ENCODE assay signal across 17 cellular contexts in the genomic region with DNA sequence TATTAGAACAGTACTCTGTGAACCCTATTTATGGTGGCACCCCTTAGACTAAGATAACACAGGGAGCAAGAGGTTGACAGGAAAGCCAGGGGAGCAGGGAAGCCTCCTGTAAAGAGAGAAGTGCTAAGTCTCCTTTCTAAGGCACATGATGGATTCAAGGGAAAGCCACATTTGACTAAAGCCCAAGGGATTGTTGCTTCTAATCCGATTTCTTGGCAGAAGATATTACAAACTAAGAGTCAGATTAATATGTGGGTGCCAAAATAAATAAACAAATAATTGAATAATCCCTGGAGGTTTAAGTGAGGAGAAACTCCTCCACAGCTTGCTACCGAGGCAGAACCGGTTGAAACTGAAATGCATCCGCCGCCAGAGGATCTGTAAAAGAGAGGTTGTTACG.
DNase-seq lines count a peak whose midpoint lies in the region; ATAC-seq and TF ChIP-seq lines count a peak whose summit lies in the region.
"Had no signal": no experiment of that assay in that cellular context is flagged by ENCODE, and none has a peak within 500 bp of the region (broad histone marks: within the 10 kb centered on the region; RNA-seq: fewer than 3 reads in every experiment).

No MANE protein-coding gene starts in this region.

- TF ChIP-seq CTCF in retinal pigment epithelial cell (conservative IDR thresholded peaks at IDR 0.05; ENCODE audit: low read depth, low read length) = no peak

- DNase-seq in DMS79 treated with DMSO at 0.1 percent for 48 hours (lab: John Stamatoyannopoulos, UW) (peak; percentile 39), DMS79 (lab: John Stamatoyannopoulos, UW) (no peak), NCI-H82 treated with DMSO at 0.1 percent for 48 hours (lab: John Stamatoyannopoulos, UW; ENCODE audit: unreplicated experiment) (peak; percentile 92), astrocyte of the hippocampus (ENCODE audit: low read depth, low spot score) (peak; percentile 10), retinal pigment epithelial cell (ENCODE audit: low read depth) (peak; percentile 62)
- DNase-seq in T-helper 2 cell treated with Interferon-gamma antibody and Interleukin-4, amounts not matched to agents 5 μg/mL and 100 μg/mL, for 36 hours (ENCODE audit: low spot score) = no peak
- DNase-seq: CD4-positive, CD25-positive, alpha-beta regulatory T cell; CD8-positive, alpha-beta T cell; DMS153; GF-D8; GM23248; H7; HCEC 1CT had no signal

- no peaks in the 10 kb centered on the region for H3K9me3 Mint-ChIP-seq in T-helper 2 cell treated with Interferon-gamma antibody and Interleukin-4, amounts not matched to agents 5 μg/mL and 100 μg/mL, for 36 hours
- H3K9me3 Mint-ChIP-seq: CD8-positive, alpha-beta T cell had no signal

- no peaks in the 10 kb centered on the region for H3K27me3 Mint-ChIP-seq in T-helper 2 cell treated with Interferon-gamma antibody and Interleukin-4, amounts not matched to agents 5 μg/mL and 100 μg/mL, for 36 hours (ENCODE audit: low read depth)
- H3K27me3 Mint-ChIP-seq: B cell; CD4-positive, CD25-positive, alpha-beta regulatory T cell had no signal

- H3K4me3 Mint-ChIP-seq in T-helper 2 cell treated with Interferon-gamma antibody and Interleukin-4, amounts not matched to agents 5 μg/mL and 100 μg/mL, for 36 hours = no peak overlapping the region
- H3K4me3 Mint-ChIP-seq: B cell; CD4-positive, CD25-positive, alpha-beta regulatory T cell; CD8-positive, alpha-beta T cell had no signal

- ATAC-seq in GM18517 (IDR thresholded peaks at IDR 0.05; ENCODE audit: unreplicated experiment) (no peak), GM21423 (IDR thresholded peaks at IDR 0.05; ENCODE audit: unreplicated experiment) (no peak)
- ATAC-seq: CD8-positive, alpha-beta T cell had no signal

- no peak overlapping the region for H3K4me3 ChIP-seq in retinal pigment epithelial cell (ENCODE audit: low read length)
- H3K4me3 ChIP-seq: BLaER1, GM23248 had no signal

- H3K27ac Mint-ChIP-seq in T-helper 2 cell treated with Interferon-gamma antibody and Interleukin-4, amounts not matched to agents 5 μg/mL and 100 μg/mL, for 36 hours = no peak overlapping the region
- H3K27ac Mint-ChIP-seq: B cell; CD8-positive, alpha-beta T cell had no signal

- no peaks in the 10 kb centered on the region for H3K36me3 Mint-ChIP-seq in T-helper 2 cell treated with Interferon-gamma antibody and Interleukin-4, amounts not matched to agents 5 μg/mL and 100 μg/mL, for 36 hours (ENCODE audit: low read depth)
- H3K36me3 Mint-ChIP-seq: CD4-positive, CD25-positive, alpha-beta regulatory T cell; CD8-positive, alpha-beta T cell had no signal

- no peaks in the 10 kb centered on the region for H3K4me1 Mint-ChIP-seq in T-helper 2 cell treated with Interferon-gamma antibody and Interleukin-4, amounts not matched to agents 5 μg/mL and 100 μg/mL, for 36 hours (ENCODE audit: low read depth)
- H3K4me1 Mint-ChIP-seq: B cell; CD4-positive, CD25-positive, alpha-beta regulatory T cell had no signal

Comparison
In these comparisons a context has a peak if more than half of its experiments do, and no peak if none do; other contexts are left out.
1. DNase-seq: peak in DMS79 treated with DMSO at 0.1 percent for 48 hours (single experiment), NCI-H82 treated with DMSO at 0.1 percent for 48 hours (single experiment), astrocyte of the hippocampus (single experiment) and retinal pigment epithelial cell (single experiment); none in DMS79 (single experiment) and T-helper 2 cell treated with Interferon-gamma antibody and Interleukin-4, amounts not matched to agents 5 μg/mL and 100 μg/mL, for 36 hours (single experiment).